In genomic region chr20:39009348-39009747, GRCh38 we compare ENCODE assay signal across 18 cellular contexts. TPM values are rescaled to one million over a fixed set of nuclear protein-coding genes. Genes with fewer than 3 reads are reported as not detected.
DNase-seq lines count a peak whose midpoint lies in the region; TF ChIP-seq lines count a peak whose summit lies in the region.
"Had no signal": no experiment of that assay in that cellular context is flagged by ENCODE, and none has a peak within 500 bp of the region (broad histone marks: within the 10 kb centered on the region; RNA-seq: fewer than 3 reads in every experiment).

No MANE protein-coding gene starts in this region.

- H3K27ac Mint-ChIP-seq in T-helper 1 cell treated with Interleukin-12 subunit alpha and Interleukin-12 subunit beta and Interleukin-4 antibody, amounts not matched to agents 30 μg/mL and 1 μg/mL, for 36 hours, result peak overlapping the region; percentile 4
- peak overlapping the region; percentile 38 for H3K27ac Mint-ChIP-seq in neural crest cell (ENCODE audit: unreplicated experiment)

- H3K9ac ChIP-seq in colonic mucosa (ENCODE audit: low read depth in 2 of 2, low read length in 2 of 2), result no peak overlapping the region

- no peaks in the 10 kb centered on the region for H3K27me3 ChIP-seq in colonic mucosa
- H3K27me3 ChIP-seq: Peyer's patch had no signal

- TF ChIP-seq CTCF in colonic mucosa (IDR thresholded peaks at IDR 0.05) (no peak), neural crest cell (conservative IDR thresholded peaks at IDR 0.05) (no peak)

- no peak overlapping the region for H3K4me3 ChIP-seq in colonic mucosa
- H3K4me3 ChIP-seq: K562, Peyer's patch had no signal

- no peaks in the 10 kb centered on the region for H3K36me3 ChIP-seq in colonic mucosa

- DNase-seq in T-helper 1 cell, result no peak
- peak; percentile 56 for DNase-seq in MV-4-11 (lab: John Stamatoyannopoulos, UW)
- DNase-seq in colonic mucosa, result peak; percentile 39
- DNase-seq in neural crest cell (ENCODE audit: low read depth, low spot score), result no peak
- no peak for DNase-seq in GF-D8 (lab: John Stamatoyannopoulos, UW)
- no peak for DNase-seq in NK-92 (lab: John Stamatoyannopoulos, UW; ENCODE audit: unreplicated experiment)
- no peak for DNase-seq in COLO668 (lab: John Stamatoyannopoulos, UW; ENCODE audit: unreplicated experiment)
- DNase-seq: CD8-positive, alpha-beta memory T cell; DMS79 treated with DMSO at 0.1 percent for 48 hours; HCEC 1CT; NCI-H1092; NCI-H510A treated with DMSO at 0.1 percent for 48 hours; NCI-H82; Peyer's patch had no signal

- peaks cover 37% of the 10 kb centered on the region for H3K36me3 Mint-ChIP-seq in T-helper 1 cell treated with Interleukin-12 subunit alpha and Interleukin-12 subunit beta and Interleukin-4 antibody, amounts not matched to agents 30 μg/mL and 1 μg/mL, for 36 hours (ENCODE audit: low read depth)
- peaks cover 25% of the 10 kb centered on the region for H3K36me3 Mint-ChIP-seq in neural crest cell (ENCODE audit: low read depth)

- H3K9me3 ChIP-seq in colonic mucosa, result no peaks in the 10 kb centered on the region
- H3K9me3 ChIP-seq: Peyer's patch had no signal

- no peaks in the 10 kb centered on the region for H3K27me3 Mint-ChIP-seq in T-helper 1 cell treated with Interleukin-12 subunit alpha and Interleukin-12 subunit beta and Interleukin-4 antibody, amounts not matched to agents 30 μg/mL and 1 μg/mL, for 36 hours (ENCODE audit: low read depth)
- no peaks in the 10 kb centered on the region for H3K27me3 Mint-ChIP-seq in neural crest cell (ENCODE audit: low read depth)
- H3K27me3 Mint-ChIP-seq: CD8-positive, alpha-beta memory T cell had no signal

- no peak overlapping the region for H3K4me3 Mint-ChIP-seq in T-helper 1 cell treated with Interleukin-12 subunit alpha and Interleukin-12 subunit beta and Interleukin-4 antibody, amounts not matched to agents 30 μg/mL and 1 μg/mL, for 36 hours
- H3K4me3 Mint-ChIP-seq in neural crest cell, result no peak overlapping the region
- H3K4me3 Mint-ChIP-seq: CD8-positive, alpha-beta memory T cell had no signal

- H3K4me1 ChIP-seq in colonic mucosa, result peaks cover 6% of the 10 kb centered on the region

- H3K9me3 Mint-ChIP-seq in T-helper 1 cell treated with Interleukin-12 subunit alpha and Interleukin-12 subunit beta and Interleukin-4 antibody, amounts not matched to agents 30 μg/mL and 1 μg/mL, for 36 hours, result no peaks in the 10 kb centered on the region
- no peaks in the 10 kb centered on the region for H3K9me3 Mint-ChIP-seq in neural crest cell
- H3K9me3 Mint-ChIP-seq: CD8-positive, alpha-beta memory T cell had no signal

- intact Hi-C loops in colonic mucosa (cut with DNase I), result no loop called here

- H3K27ac ChIP-seq in colonic mucosa, result peak overlapping the region; percentile 62
- H3K27ac ChIP-seq: 22Rv1, HL-60, Peyer's patch had no signal

- H3K4me1 Mint-ChIP-seq in T-helper 1 cell treated with Interleukin-12 subunit alpha and Interleukin-12 subunit beta and Interleukin-4 antibody, amounts not matched to agents 30 μg/mL and 1 μg/mL, for 36 hours (ENCODE audit: low read depth), result peaks cover 7% of the 10 kb centered on the region
- no peaks in the 10 kb centered on the region for H3K4me1 Mint-ChIP-seq in neural crest cell

RNA-seq across cellular contexts. Expression of gene DHX35, which starts 47.2 kb away (rescaled TPM):
- total RNA-seq in colonic mucosa (10 to 100 TPM; 16.3 to 16.9 TPM), neural crest cell (20.7 and 22.8 TPM in 2 replicates)

Comparison
In these comparisons a context has a peak if more than half of its experiments do, and no peak if none do; other contexts are left out.
1. DNase-seq: peak in MV-4-11 (single experiment) and colonic mucosa (single experiment); none in T-helper 1 cell (0 of 5), neural crest cell (single experiment), GF-D8 (single experiment), NK-92 (single experiment) and COLO668 (single experiment).